In the genomic region with DNA sequence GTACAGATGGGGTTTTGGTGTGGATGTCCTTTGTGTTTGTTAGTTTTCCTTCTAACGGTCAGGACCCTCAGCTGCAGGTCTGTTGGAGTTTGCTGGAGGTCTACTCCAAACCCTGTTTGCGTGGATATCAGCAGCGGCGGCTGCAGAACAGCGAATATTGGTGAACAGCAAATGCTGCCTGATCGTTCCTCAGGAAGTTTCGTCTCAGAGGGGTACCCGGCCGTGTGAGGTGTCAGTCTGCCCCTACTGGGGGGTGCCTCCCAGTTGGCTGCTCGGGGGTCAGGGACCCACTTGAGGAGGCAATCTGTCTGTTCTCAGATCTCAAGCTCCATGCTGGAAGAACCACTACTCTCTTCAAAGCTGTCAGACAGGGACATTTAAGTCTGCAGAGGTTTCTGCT, we compare ENCODE assay signal across 10 cellular contexts. TPM values are rescaled to one million over a fixed set of nuclear protein-coding genes. Genes with fewer than 3 reads are reported as not detected.
"Had no signal": no experiment of that assay in that cellular context is flagged by ENCODE, and none has a peak within 500 bp of the region (broad histone marks: within the 10 kb centered on the region; RNA-seq: fewer than 3 reads in every experiment).

No MANE protein-coding gene starts in this region.

RNA-seq across cellular contexts. Expression of a gene that starts 46.5 kb away (rescaled TPM):
- total RNA-seq: OCI-LY7, PC-3, PC-9, Peyer's patch, Right ventricle myocardium inferior, Right ventricle myocardium superior, RPMI7951, SJCRH30, SJSA1, SK-MEL-5 had no signal
